16 cellular contexts compared by ENCODE assay signal in the genomic region with DNA sequence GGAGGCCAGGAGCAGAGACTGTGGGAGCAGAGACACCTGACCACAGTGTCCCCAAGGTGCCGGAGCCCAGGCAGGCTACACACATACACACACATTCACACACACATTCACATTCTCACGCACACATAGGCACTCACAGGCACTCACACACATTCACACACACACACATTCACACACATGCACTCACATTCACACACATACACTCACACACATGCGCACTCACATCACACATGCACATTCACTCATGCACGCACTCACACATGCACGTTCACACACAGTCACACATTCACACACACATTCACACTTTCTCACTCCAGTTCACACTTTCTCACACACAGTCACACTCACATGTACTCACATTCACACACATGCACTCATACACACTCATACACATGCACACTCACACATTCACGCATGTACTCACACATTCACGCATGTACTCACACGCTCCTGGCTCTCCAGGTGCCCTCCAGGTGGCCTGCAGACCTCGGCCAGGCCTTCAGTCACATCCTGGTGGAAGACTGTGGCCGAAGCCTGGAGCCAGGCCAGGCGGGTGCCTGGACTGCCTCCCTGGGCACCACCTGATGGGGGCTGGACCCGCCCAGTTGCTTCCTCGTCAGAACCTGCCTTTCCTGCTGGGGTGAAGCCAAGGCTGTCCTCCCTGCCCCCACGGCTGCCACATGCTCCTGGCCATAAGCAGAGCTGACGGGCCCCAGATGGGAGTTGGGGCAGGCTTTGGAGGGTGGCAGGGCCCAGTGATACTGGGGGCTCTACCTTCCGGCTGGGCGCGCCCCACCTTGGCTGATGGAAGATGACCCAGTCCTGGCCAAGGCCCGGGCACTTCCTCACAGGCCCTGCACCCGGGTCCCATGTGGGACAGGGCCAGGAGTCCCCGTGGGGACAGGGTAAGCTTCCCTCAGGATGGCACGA.
DNase-seq lines count a peak whose midpoint lies in the region; ATAC-seq, FAIRE-seq and TF ChIP-seq lines count a peak whose summit lies in the region.
"Had no signal": no experiment of that assay in that cellular context is flagged by ENCODE, and none has a peak within 500 bp of the region (broad histone marks: within the 10 kb centered on the region; RNA-seq: fewer than 3 reads in every experiment).

No MANE protein-coding gene starts in this region.

- H3K27me3 ChIP-seq in body of pancreas (no peaks in the 10 kb centered on the region), HepG2 (ENCODE audit: control insufficient read depth in 1 of 2, insufficient read depth in 2 of 2, low read length in 2 of 2) (peaks cover 16 to 62% of the 10 kb centered on the region in 2 experiments), MM.1S (replicated peaks; ENCODE audit: insufficient read depth, low read length) (peaks cover 65% of the 10 kb centered on the region)

- ATAC-seq in body of pancreas (peak; percentile 86), HepG2 (no peak), GM21717 (IDR thresholded peaks at IDR 0.05; ENCODE audit: unreplicated experiment) (no peak), GM19023 (IDR thresholded peaks at IDR 0.05; ENCODE audit: unreplicated experiment) (no peak)
- ATAC-seq: activated CD8-positive, alpha-beta T cell treated with anti-CD3 and anti-CD28 coated beads, Interleukin-2, amount 10 ng/mL, durations not matched to agents 7 days and 5 days had no signal

- TF ChIP-seq POLR2A in body of pancreas (IDR thresholded peaks at IDR 0.05) (no peak), HepG2 (IDR thresholded peaks at IDR 0.05; ENCODE audit: insufficient read depth in 1 of 2, low read depth in 2 of 2, low read length in 2 of 2) (no peak)

- H4K20me1 ChIP-seq in HepG2 (ENCODE audit: insufficient read depth, low read length) (no peaks in the 10 kb centered on the region), MM.1S (ENCODE audit: insufficient read depth, low read length) (no peaks in the 10 kb centered on the region)

- intact Hi-C loops in body of pancreas (cut with DNase I) (no loop called here), HepG2 (cut with micrococcal nuclease; ENCODE audit: unreplicated experiment) (no loop called here)

- TF ChIP-seq EP300 in HepG2 (IDR thresholded peaks at IDR 0.05; ENCODE audit: low read depth in 2 of 2, low read length in 2 of 2) (no peak), HepG2 (CRISPR knock-in tag; IDR thresholded peaks at IDR 0.05; ENCODE audit: borderline replicate concordance) (no peak)

- no peaks in the 10 kb centered on the region for H3F3A ChIP-seq in MM.1S (ENCODE audit: insufficient read depth, low read length)

- H3K4me3 ChIP-seq in body of pancreas (no peak overlapping the region), HepG2 (replicated peaks in 1 of 3; ENCODE audit: insufficient read depth in 1 of 3, low read depth in 2 of 3, low read length in 3 of 3) (no peak overlapping the region), MM.1S (ENCODE audit: low read length) (no peak overlapping the region)

- H3K36me3 ChIP-seq in body of pancreas (replicated peaks in 1 of 2; ENCODE audit: insufficient read depth in 1 of 2, low read depth in 2 of 2) (no peaks in the 10 kb centered on the region), HepG2 (replicated peaks in 1 of 2; ENCODE audit: control insufficient read depth in 1 of 2, insufficient read depth in 2 of 2, low read length in 2 of 2) (no peaks in the 10 kb centered on the region), MM.1S (replicated peaks; ENCODE audit: insufficient read depth, low read length) (no peaks in the 10 kb centered on the region)

- peak; percentile 9 for DNase-seq in activated effector memory CD4-positive, alpha-beta T cell treated with anti-CD3 and anti-CD28 coated beads, Interleukin-2, amount 50 U/mL, for 16 hours
- no peak for DNase-seq in activated effector memory CD4-positive, alpha-beta T cell treated with Interleukin-2 at 50 U/mL for 16 hours
- DNase-seq in body of pancreas (peak; percentile 67 to 85 (median 82)), HepG2 (ENCODE audit: low spot score) (no peak), urothelium cell line (ENCODE audit: low spot score) (no peak), MM.1S (no peak)
- DNase-seq: activated CD8-positive, alpha-beta T cell treated with anti-CD3 and anti-CD28 coated beads, Interleukin-2, amount 10 ng/mL, durations not matched to agents 7 days and 5 days; activated gamma-delta T cell; effector CD4-positive, alpha-beta T cell; KG1; NCI-H524 had no signal

- no peak for TF ChIP-seq RAD21 in HepG2 (CRISPR knock-in tag; IDR thresholded peaks at IDR 0.05)

- FAIRE-seq in HepG2 (lab: Jason Lieb, UNC) (no peak), urothelium cell line (lab: Jason Lieb, UNC) (peak; percentile 96)
- FAIRE-seq: A204.1, frontal cortex, islet of Langerhans had no signal

- TF ChIP-seq CTCF in body of pancreas (IDR thresholded peaks at IDR 0.05), result peak in 3 of 7 experiments; percentile 11 to 27 (median 16)
- no peak for TF ChIP-seq CTCF in HepG2 (CRISPR knock-in tag; IDR thresholded peaks at IDR 0.05)
- TF ChIP-seq CTCF in MM.1S (IDR thresholded peaks at IDR 0.05; ENCODE audit: low read length), result no peak

- in situ Hi-C loops in HepG2 (cut with HindIII; ENCODE audit: extremely low pct_ligation_motif_present, low pct_unique_long_range_greater_than_20kb), result no loop called here

- CTCF ChIA-PET in HepG2 (lab: Yijun Ruan, JAX; ENCODE audit: low intra/inter-chr PET ratio, low total read pairs), result no interaction called here

- H2AFZ ChIP-seq in HepG2 (ENCODE audit: low read length) (no peak overlapping the region), MM.1S (ENCODE audit: low read length) (no peak overlapping the region)

- H3K9me2 ChIP-seq in MM.1S (replicated peaks; ENCODE audit: insufficient read depth, low read length), result no peaks in the 10 kb centered on the region

- WGBS in body of pancreas, 2 donors, result 57 to 71% methylated on average over 13 to 21 of the region's 22 CpGs
- WGBS in HepG2 (ENCODE audit: low lambda C conversion rate), result 57% methylated on average over 10 of the region's 22 CpGs

- H3K9me3 ChIP-seq in body of pancreas, result no peaks in the 10 kb centered on the region
- no peaks in the 10 kb centered on the region for H3K9me3 ChIP-seq in HepG2 (ENCODE audit: low read length)
- no peaks in the 10 kb centered on the region for H3K9me3 ChIP-seq in MM.1S (replicated peaks; ENCODE audit: insufficient read depth, low read length)

- POLR2A ChIA-PET in HepG2 (lab: Yijun Ruan, JAX), result no interaction called here

- H3K4me2 ChIP-seq in HepG2 (ENCODE audit: low read depth, low read length) (no peak overlapping the region), MM.1S (ENCODE audit: low read depth, low read length) (no peak overlapping the region)

- peak overlapping the region in 1 of 4 donors; percentile 44 for H3K27ac ChIP-seq in body of pancreas
- no peak overlapping the region for H3K27ac ChIP-seq in HepG2 (ENCODE audit: extremely low read length, insufficient read depth, low read length)
- no peak overlapping the region for H3K27ac ChIP-seq in MM.1S (ENCODE audit: low read length)

- no TSS peak for BruUV-seq in HepG2 (replicated peaks; lab: Mats Ljungman, UMichigan)

- no peaks in the 10 kb centered on the region for H3K79me2 ChIP-seq in HepG2 (ENCODE audit: insufficient read depth, low read length)
- no peaks in the 10 kb centered on the region for H3K79me2 ChIP-seq in MM.1S (ENCODE audit: low read length)

- H3K9ac ChIP-seq in HepG2 (ENCODE audit: insufficient read depth, low read depth, low read length) (no peak overlapping the region), MM.1S (ENCODE audit: low read length) (no peak overlapping the region)

- H3K4me1 ChIP-seq in body of pancreas (peaks cover 8% of the 10 kb centered on the region), HepG2 (ENCODE audit: insufficient read depth, low read length) (no peaks in the 10 kb centered on the region), MM.1S (ENCODE audit: low read length) (no peaks in the 10 kb centered on the region)

TF ChIP-seq in HepG2, 621 proteins besides CTCF, POLR2A, EP300 and RAD21 (continues in another document):
- peak; percentile 86; the same call in 1 of the 2 replicates for TF ChIP-seq SOX6 (IDR thresholded peaks at IDR 0.05)
- no peak for TF ChIP-seq SOX6 (CRISPR knock-in tag; IDR thresholded peaks at IDR 0.05)
- TF ChIP-seq, protein P1, sequence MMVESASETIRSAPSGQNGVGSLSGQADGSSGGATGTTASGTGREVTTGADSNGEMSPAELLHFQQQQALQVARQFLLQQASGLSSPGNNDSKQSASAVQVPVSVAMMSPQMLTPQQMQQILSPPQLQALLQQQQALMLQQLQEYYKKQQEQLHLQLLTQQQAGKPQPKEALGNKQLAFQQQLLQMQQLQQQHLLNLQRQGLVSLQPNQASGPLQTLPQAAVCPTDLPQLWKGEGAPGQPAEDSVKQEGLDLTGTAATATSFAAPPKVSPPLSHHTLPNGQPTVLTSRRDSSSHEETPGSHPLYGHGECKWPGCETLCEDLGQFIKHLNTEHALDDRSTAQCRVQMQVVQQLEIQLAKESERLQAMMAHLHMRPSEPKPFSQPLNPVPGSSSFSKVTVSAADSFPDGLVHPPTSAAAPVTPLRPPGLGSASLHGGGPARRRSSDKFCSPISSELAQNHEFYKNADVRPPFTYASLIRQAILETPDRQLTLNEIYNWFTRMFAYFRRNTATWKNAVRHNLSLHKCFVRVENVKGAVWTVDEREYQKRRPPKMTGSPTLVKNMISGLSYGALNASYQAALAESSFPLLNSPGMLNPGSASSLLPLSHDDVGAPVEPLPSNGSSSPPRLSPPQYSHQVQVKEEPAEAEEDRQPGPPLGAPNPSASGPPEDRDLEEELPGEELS (CRISPR knock-in tag; IDR thresholded peaks at IDR 0.05), result no peak
- TF ChIP-seq NFRKB (IDR thresholded peaks at IDR 0.05), result 0 out of 2 replicates have a peak, but pooled peaks have one; percentile 14
- no peak for TF ChIP-seq RFX3 (CRISPR knock-in tag; IDR thresholded peaks at IDR 0.05)
- no peak for TF ChIP-seq TMF1 (CRISPR knock-in tag; IDR thresholded peaks at IDR 0.05; ENCODE audit: low read depth)
- no peak for TF ChIP-seq FOXA3 (CRISPR knock-in tag; IDR thresholded peaks at IDR 0.05)
- TF ChIP-seq ZNF205 (CRISPR knock-in tag; IDR thresholded peaks at IDR 0.05), result no peak
- TF ChIP-seq ZNF253 (CRISPR knock-in tag; IDR thresholded peaks at IDR 0.05; ENCODE audit: borderline replicate concordance), result no peak
- TF ChIP-seq SP1 (IDR thresholded peaks at IDR 0.05), result peak; percentile 22; the same call in 1 of the 2 replicates
- no peak for TF ChIP-seq SP1 (CRISPR knock-in tag; IDR thresholded peaks at IDR 0.05)
- TF ChIP-seq ZNF34 (CRISPR knock-in tag; IDR thresholded peaks at IDR 0.05; ENCODE audit: borderline replicate concordance), result no peak
- TF ChIP-seq ARID2 (CRISPR knock-in tag; IDR thresholded peaks at IDR 0.05; ENCODE audit: borderline replicate concordance), result no peak
- 0 out of 2 replicates have a peak, but pooled peaks have one; percentile 12 for TF ChIP-seq ATF7 (IDR thresholded peaks at IDR 0.05)
- TF ChIP-seq ATF7 (CRISPR knock-in tag; IDR thresholded peaks at IDR 0.05), result no peak
- no peak for TF ChIP-seq ZNF337 (CRISPR knock-in tag; IDR thresholded peaks at IDR 0.05; ENCODE audit: borderline replicate concordance, low read depth)
- TF ChIP-seq ZNF317 (CRISPR knock-in tag; IDR thresholded peaks at IDR 0.05), result no peak
- no peak for TF ChIP-seq ZNF124 (CRISPR knock-in tag; IDR thresholded peaks at IDR 0.05)
- TF ChIP-seq IKZF1 (IDR thresholded peaks at IDR 0.05), result 0 out of 2 replicates have a peak, but pooled peaks have one; percentile 70

Comparison
In these comparisons a context has a peak if more than half of its experiments do, and no peak if none do; other contexts are left out.
1. DNase-seq: peak in activated effector memory CD4-positive, alpha-beta T cell treated with anti-CD3 and anti-CD28 coated beads, Interleukin-2, amount 50 U/mL, for 16 hours (single experiment) and body of pancreas (4 of 4); none in activated effector memory CD4-positive, alpha-beta T cell treated with Interleukin-2 at 50 U/mL for 16 hours (single experiment), HepG2 (single experiment), urothelium cell line (single experiment) and MM.1S (single experiment).